1 cellular context compared by ENCODE assay signal in genomic region chr1:100205103-100205502, GRCh38. TPM values are rescaled to one million over a fixed set of nuclear protein-coding genes. Genes with fewer than 3 reads are reported as not detected.
"Had no signal": no experiment of that assay in that cellular context is flagged by ENCODE, and none has a peak within 500 bp of the region (broad histone marks: within the 10 kb centered on the region; RNA-seq: fewer than 3 reads in every experiment).

No MANE protein-coding gene starts in this region.

RNA-seq across cellular contexts. Expression of gene LRRC39, which starts 27.0 kb away (rescaled TPM):
- total RNA-seq: SJSA1 had no signal
